22 cellular contexts compared by ENCODE assay signal in the genomic region with DNA sequence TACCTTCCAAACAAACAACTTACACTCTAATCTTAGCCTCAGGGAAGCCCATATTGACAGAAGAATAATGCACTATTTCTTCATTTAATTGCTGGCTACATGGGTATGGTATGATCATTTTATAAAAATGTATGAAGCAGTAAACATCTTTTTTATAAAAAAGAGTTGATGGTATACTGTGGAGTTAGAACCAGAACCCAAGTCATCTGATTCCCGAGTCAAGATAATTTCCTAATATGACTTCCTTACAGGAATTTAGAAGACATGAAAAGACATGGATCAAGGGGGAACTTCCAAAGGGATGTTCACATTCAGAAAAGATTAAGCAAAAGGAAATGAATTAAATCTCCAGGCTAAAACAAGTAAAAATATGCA.
"Had no signal": no experiment of that assay in that cellular context is flagged by ENCODE, and none has a peak within 500 bp of the region (broad histone marks: within the 10 kb centered on the region; RNA-seq: fewer than 3 reads in every experiment).

No MANE protein-coding gene starts in this region.

- DNase-seq: IMR-90, Karpas-422, KG1, MG63, NCI-H1092, NCI-H1105 treated with DMSO at 0.1 percent for 48 hours, NCI-H1417 treated with DMSO at 0.1 percent for 48 hours, NCI-H146, NCI-H1694 treated with DMSO at 0.1 percent for 48 hours, NCI-H1930, NCI-H2081, NCI-H2107, NCI-H446, NCI-H510A, NCI-H524 treated with DMSO at 0.1 percent for 48 hours, NCI-H774, Right ventricle myocardium superior, RPMI8226, SIG-M5, SK-N-SH had no signal

- H3K36me3 ChIP-seq: SJSA1 had no signal

- H3K9me3 ChIP-seq: MG63, SJSA1 had no signal

- H3K27me3 ChIP-seq: MG63, SJSA1 had no signal

- H3K4me3 ChIP-seq: MG63, SJSA1 had no signal

- H3K9ac ChIP-seq: SK-N-SH had no signal

- H3K27ac ChIP-seq: SJSA1 had no signal

- ATAC-seq: HepG2 had no signal

- H3K4me1 ChIP-seq: SJSA1 had no signal

- H3K4me2 ChIP-seq: SK-N-SH had no signal
